1 cellular context compared by ENCODE assay signal in genomic region chr3:190205739-190206138, GRCh38.
TF ChIP-seq lines count a peak whose summit lies in the region.

No MANE protein-coding gene starts in this region.

TF ChIP-seq in GM23338, 12 proteins besides CTCF, POLR2A, EP300 and RAD21 (continued from another document):
- no peak for TF ChIP-seq ZNF462 (CRISPR knock-in tag; IDR thresholded peaks at IDR 0.05)
